Comparison of ENCODE assay signal across 14 cellular contexts in genomic region chr1:79128726-79129125, GRCh38.
DNase-seq lines count a peak whose midpoint lies in the region; ATAC-seq, FAIRE-seq and TF ChIP-seq lines count a peak whose summit lies in the region.
"Had no signal": no experiment of that assay in that cellular context is flagged by ENCODE, and none has a peak within 500 bp of the region (broad histone marks: within the 10 kb centered on the region; RNA-seq: fewer than 3 reads in every experiment).

No MANE protein-coding gene starts in this region.

- H3K4me1 ChIP-seq in A549 (peaks cover 23% of the 10 kb centered on the region), GM23248 (ENCODE audit: insufficient read depth) (peaks cover 11% of the 10 kb centered on the region; the same call in 1 of the 2 replicates), SJSA1 (replicated peaks) (peaks cover 13% of the 10 kb centered on the region), foreskin keratinocyte (no peaks in the 10 kb centered on the region), HepG2 (ENCODE audit: insufficient read depth, low read length) (no peaks in the 10 kb centered on the region)
- H3K4me1 ChIP-seq: BLaER1 treated with 17β-estradiol and CSF1 and Interleukin-3, amounts not matched to agents 10 nM and 100 nM; suprapubic skin had no signal

- peaks cover 4 to 38% (median 28%) of the 10 kb centered on the region in 6 donors for H3K9me3 Mint-ChIP-seq in immature natural killer cell
- peaks cover 6% of the 10 kb centered on the region for H3K9me3 Mint-ChIP-seq in stimulated activated memory B cell treated with anti-CD40 and anti-IgM and Interleukin-4, amounts not matched to agents 10 μg/mL and 1 μg/mL and 100 μg/mL, for 72 hours

- H3K4me2 ChIP-seq in A549 (peak overlapping the region; percentile 71), GM23248 (ENCODE audit: unreplicated experiment) (peak overlapping the region; percentile 49), HepG2 (ENCODE audit: low read depth, low read length) (no peak overlapping the region)

- H3K27ac ChIP-seq in A549: peak overlapping the region; percentile 54 to 57
- no peak overlapping the region for H3K27ac ChIP-seq in GM23248
- H3K27ac ChIP-seq in SJSA1: peak overlapping the region; percentile 15
- H3K27ac ChIP-seq in foreskin keratinocyte: no peak overlapping the region
- no peak overlapping the region for H3K27ac ChIP-seq in HepG2 (ENCODE audit: extremely low read length, insufficient read depth, low read length)
- H3K27ac ChIP-seq: BLaER1 treated with 17β-estradiol and CSF1 and Interleukin-3, amounts not matched to agents 10 nM and 100 nM; suprapubic skin had no signal

- H2AFZ ChIP-seq in GM23248 (0 out of 2 replicates have a peak overlapping the region, but pooled peaks have one; percentile 0), HepG2 (ENCODE audit: low read length) (no peak overlapping the region)

- H3K36me3 Mint-ChIP-seq in immature natural killer cell: no peaks in the 10 kb centered on the region
- no peaks in the 10 kb centered on the region for H3K36me3 Mint-ChIP-seq in stimulated activated memory B cell treated with anti-CD40 and anti-IgM and Interleukin-4, amounts not matched to agents 10 μg/mL and 1 μg/mL and 100 μg/mL, for 72 hours
- H3K36me3 Mint-ChIP-seq: WTC11 had no signal

- H3K4me3 ChIP-seq in A549 (no peak overlapping the region), GM23248 (no peak overlapping the region), SJSA1 (no peak overlapping the region), HepG2 (replicated peaks in 1 of 3; ENCODE audit: insufficient read depth in 1 of 3, low read depth in 2 of 3, low read length in 3 of 3) (no peak overlapping the region)
- H3K4me3 ChIP-seq: BLaER1 treated with 17β-estradiol and CSF1 and Interleukin-3, amounts not matched to agents 10 nM and 100 nM; suprapubic skin had no signal

- FAIRE-seq in A549 (lab: Jason Lieb, UNC) (peak; percentile 67), HepG2 (lab: Jason Lieb, UNC) (no peak)
- FAIRE-seq: keratinocyte had no signal

- intact Hi-C loops in HepG2 (cut with micrococcal nuclease; ENCODE audit: unreplicated experiment): no loop called here

- no peaks in the 10 kb centered on the region for H3K9me2 ChIP-seq in GM23248 (ENCODE audit: insufficient read depth)

- H3K27ac Mint-ChIP-seq in immature natural killer cell: no peak overlapping the region
- H3K27ac Mint-ChIP-seq in stimulated activated memory B cell treated with anti-CD40 and anti-IgM and Interleukin-4, amounts not matched to agents 10 μg/mL and 1 μg/mL and 100 μg/mL, for 72 hours: no peak overlapping the region
- H3K27ac Mint-ChIP-seq: WTC11 had no signal

- POLR2A ChIA-PET in A549 (lab: Yijun Ruan, JAX): interaction anchor here (0.7 kb wide), 1 partner anchor 15 kb away, joined by 5 read pairs; no protein-coding TSS in a partner anchor
- POLR2A ChIA-PET in HepG2 (lab: Yijun Ruan, JAX): no interaction called here

- TF ChIP-seq EP300 in A549 (IDR thresholded peaks at IDR 0.05): no peak
- no peak for TF ChIP-seq EP300 in HepG2 (IDR thresholded peaks at IDR 0.05; ENCODE audit: low read depth in 2 of 2, low read length in 2 of 2)
- no peak for TF ChIP-seq EP300 in HepG2 (CRISPR knock-in tag; IDR thresholded peaks at IDR 0.05; ENCODE audit: borderline replicate concordance)

- H3K9ac ChIP-seq in GM23248: no peak overlapping the region
- H3K9ac ChIP-seq in HepG2 (ENCODE audit: insufficient read depth, low read depth, low read length): no peak overlapping the region
- H3K9ac ChIP-seq: BLaER1 treated with 17β-estradiol and CSF1 and Interleukin-3, amounts not matched to agents 10 nM and 100 nM had no signal

- H3K36me3 ChIP-seq in GM23248 (ENCODE audit: low read depth) (no peaks in the 10 kb centered on the region), SJSA1 (no peaks in the 10 kb centered on the region), HepG2 (replicated peaks in 1 of 2; ENCODE audit: control insufficient read depth in 1 of 2, insufficient read depth in 2 of 2, low read length in 2 of 2) (no peaks in the 10 kb centered on the region)
- H3K36me3 ChIP-seq: BLaER1 treated with 17β-estradiol and CSF1 and Interleukin-3, amounts not matched to agents 10 nM and 100 nM; suprapubic skin had no signal

- TF ChIP-seq POLR2A in A549 (IDR thresholded peaks at IDR 0.05; ENCODE audit: low read length): no peak
- no peak for TF ChIP-seq POLR2A in HepG2 (IDR thresholded peaks at IDR 0.05; ENCODE audit: insufficient read depth in 1 of 2, low read depth in 2 of 2, low read length in 2 of 2)

- H3K4me1 Mint-ChIP-seq in immature natural killer cell: no peaks in the 10 kb centered on the region
- H3K4me1 Mint-ChIP-seq in stimulated activated memory B cell treated with anti-CD40 and anti-IgM and Interleukin-4, amounts not matched to agents 10 μg/mL and 1 μg/mL and 100 μg/mL, for 72 hours: no peaks in the 10 kb centered on the region
- H3K4me1 Mint-ChIP-seq: WTC11 had no signal

- no peaks in the 10 kb centered on the region for H3K27me3 ChIP-seq in GM23248 (replicated peaks; ENCODE audit: insufficient read depth)
- H3K27me3 ChIP-seq in SJSA1 (replicated peaks): no peaks in the 10 kb centered on the region
- no peaks in the 10 kb centered on the region for H3K27me3 ChIP-seq in foreskin keratinocyte
- H3K27me3 ChIP-seq in HepG2 (ENCODE audit: control insufficient read depth in 1 of 2, insufficient read depth in 2 of 2, low read length in 2 of 2): no peaks in the 10 kb centered on the region
- H3K27me3 ChIP-seq: BLaER1 treated with 17β-estradiol and CSF1 and Interleukin-3, amounts not matched to agents 10 nM and 100 nM; suprapubic skin had no signal

- TF ChIP-seq CTCF in A549 (IDR thresholded peaks at IDR 0.05): no peak
- TF ChIP-seq CTCF in foreskin keratinocyte (conservative IDR thresholded peaks at IDR 0.05): no peak
- no peak for TF ChIP-seq CTCF in HepG2 (CRISPR knock-in tag; IDR thresholded peaks at IDR 0.05)

- no peaks in the 10 kb centered on the region for H3K79me2 ChIP-seq in GM23248 (ENCODE audit: insufficient read depth)
- H3K79me2 ChIP-seq in HepG2 (ENCODE audit: insufficient read depth, low read length): no peaks in the 10 kb centered on the region

- no peaks in the 10 kb centered on the region for H3K9me3 ChIP-seq in A549
- no peaks in the 10 kb centered on the region for H3K9me3 ChIP-seq in GM23248 (ENCODE audit: low read depth)
- no peaks in the 10 kb centered on the region for H3K9me3 ChIP-seq in SJSA1 (replicated peaks)
- H3K9me3 ChIP-seq in HepG2 (ENCODE audit: low read length): peaks cover 61% of the 10 kb centered on the region
- H3K9me3 ChIP-seq: suprapubic skin had no signal

- ATAC-seq in A549: peak; percentile 68 to 70; a peak in 4 of 6 replicates
- ATAC-seq in foreskin keratinocyte: no peak
- no peak for ATAC-seq in HepG2
- no peak for ATAC-seq in stimulated activated memory B cell treated with anti-CD40 and anti-IgM and Interleukin-4, amounts not matched to agents 10 μg/mL and 1 μg/mL and 100 μg/mL, for 72 hours
- no peak for ATAC-seq in HG02840 (IDR thresholded peaks at IDR 0.05; ENCODE audit: low FRiP score, unreplicated experiment)
- ATAC-seq: WTC11 had no signal

- no TSS peak for BruUV-seq in HepG2 (replicated peaks; lab: Mats Ljungman, UMichigan)

- no peaks in the 10 kb centered on the region for H4K20me1 ChIP-seq in GM23248 (ENCODE audit: insufficient read depth)
- H4K20me1 ChIP-seq in HepG2 (ENCODE audit: insufficient read depth, low read length): no peaks in the 10 kb centered on the region
- H4K20me1 ChIP-seq: BLaER1 treated with 17β-estradiol and CSF1 and Interleukin-3, amounts not matched to agents 10 nM and 100 nM had no signal

- TF ChIP-seq RAD21 in A549 (conservative IDR thresholded peaks at IDR 0.05 in 1 of 2, IDR thresholded peaks at IDR 0.05 in 1 of 2) (no peak), HepG2 (CRISPR knock-in tag; IDR thresholded peaks at IDR 0.05) (no peak)

- H3K4me3 Mint-ChIP-seq in immature natural killer cell: no peak overlapping the region
- no peak overlapping the region for H3K4me3 Mint-ChIP-seq in stimulated activated memory B cell treated with anti-CD40 and anti-IgM and Interleukin-4, amounts not matched to agents 10 μg/mL and 1 μg/mL and 100 μg/mL, for 72 hours
- H3K4me3 Mint-ChIP-seq: WTC11 had no signal

- WGBS in A549 (ENCODE audit: missing lambda C conversion rate): 18% methylated on average over 3 of the region's 3 CpGs
- WGBS in GM23248 (ENCODE audit: low coverage in 1 of 2, low lambda C conversion rate in 2 of 2, missing lambda C conversion rate in 2 of 2), 2 experiments: 34 to 37% methylated on average over 3 of the region's 3 CpGs
- 3% methylated on average over 3 of the region's 3 CpGs for WGBS in HepG2 (ENCODE audit: low lambda C conversion rate)

- CTCF ChIA-PET in A549 (lab: Yijun Ruan, JAX) (no interaction called here), HepG2 (lab: Yijun Ruan, JAX; ENCODE audit: low intra/inter-chr PET ratio, low total read pairs) (no interaction called here)

- H3K27me3 Mint-ChIP-seq in immature natural killer cell (ENCODE audit: low read depth in 3 of 3): no peaks in the 10 kb centered on the region
- no peaks in the 10 kb centered on the region for H3K27me3 Mint-ChIP-seq in stimulated activated memory B cell treated with anti-CD40 and anti-IgM and Interleukin-4, amounts not matched to agents 10 μg/mL and 1 μg/mL and 100 μg/mL, for 72 hours

- H3F3A ChIP-seq in GM23248 (ENCODE audit: insufficient read depth): 0 out of 2 replicates have a peak, but pooled peaks cover 5% of the 10 kb centered on the region

- DNase-seq in A549 (ENCODE audit: low read depth in 1 of 2, low spot score in 1 of 2): peak; percentile 18 to 39
- DNase-seq in GM23248: peak; percentile 71
- peak in 1 of 2 experiments; percentile 70 for DNase-seq in SJSA1 (ENCODE audit: low read depth in 1 of 2, low spot score in 2 of 2)
- peak; percentile 22 to 52 for DNase-seq in foreskin keratinocyte
- DNase-seq in HepG2 (ENCODE audit: low spot score): no peak
- no peak for DNase-seq in immature natural killer cell
- DNase-seq: NCI-H187 treated with DMSO at 0.1 percent for 48 hours, Right ventricle myocardium superior had no signal

- in situ Hi-C loops in GM23248 (cut with MboI) (no loop called here), HepG2 (cut with HindIII; ENCODE audit: extremely low pct_ligation_motif_present, low pct_unique_long_range_greater_than_20kb) (no loop called here)

TF ChIP-seq in A549, 52 proteins besides CTCF, POLR2A, EP300 and RAD21 (continues in another document):
- no peak for TF ChIP-seq KDM5A (IDR thresholded peaks at IDR 0.05)
- no peak for TF ChIP-seq HES2 (IDR thresholded peaks at IDR 0.05)

TF ChIP-seq in HepG2, 621 proteins besides CTCF, POLR2A, EP300 and RAD21 (continues in another document):
- TF ChIP-seq DDIT3 (CRISPR knock-in tag; IDR thresholded peaks at IDR 0.05): no peak
- no peak for TF ChIP-seq ZNF674 (CRISPR knock-in tag; IDR thresholded peaks at IDR 0.05; ENCODE audit: low read depth)
- no peak for TF ChIP-seq KAT2B (IDR thresholded peaks at IDR 0.05; ENCODE audit: borderline replicate concordance, low read depth, low read length)
- no peak for TF ChIP-seq ZNF232 (CRISPR knock-in tag; IDR thresholded peaks at IDR 0.05; ENCODE audit: borderline replicate concordance)
- TF ChIP-seq HOXA5 (CRISPR knock-in tag; IDR thresholded peaks at IDR 0.05): no peak

Comparison
In these comparisons a context has a peak if more than half of its experiments do, and no peak if none do; other contexts are left out.
1. ATAC-seq: peak in A549 (2 of 2); none in foreskin keratinocyte (single experiment), HepG2 (single experiment), stimulated activated memory B cell treated with anti-CD40 and anti-IgM and Interleukin-4, amounts not matched to agents 10 μg/mL and 1 μg/mL and 100 μg/mL, for 72 hours (single experiment) and HG02840 (single experiment).
2. DNase-seq: peak in A549 (2 of 2), GM23248 (single experiment) and foreskin keratinocyte (2 of 2); none in HepG2 (single experiment) and immature natural killer cell (0 of 3).
3. H3K27ac ChIP-seq: peak in A549 (2 of 2) and SJSA1 (single experiment); none in GM23248 (single experiment), foreskin keratinocyte (single experiment) and HepG2 (single experiment).
4. Of the 38 proteins assayed by ChIP-seq in both HepG2 and A549: peak only in HepG2: none; only in A549: FOSL2, JUNB, MAFK and MAX; in both: none; in neither: 34.